Comparison of ENCODE assay signal across 1 cellular context in the genomic region with DNA sequence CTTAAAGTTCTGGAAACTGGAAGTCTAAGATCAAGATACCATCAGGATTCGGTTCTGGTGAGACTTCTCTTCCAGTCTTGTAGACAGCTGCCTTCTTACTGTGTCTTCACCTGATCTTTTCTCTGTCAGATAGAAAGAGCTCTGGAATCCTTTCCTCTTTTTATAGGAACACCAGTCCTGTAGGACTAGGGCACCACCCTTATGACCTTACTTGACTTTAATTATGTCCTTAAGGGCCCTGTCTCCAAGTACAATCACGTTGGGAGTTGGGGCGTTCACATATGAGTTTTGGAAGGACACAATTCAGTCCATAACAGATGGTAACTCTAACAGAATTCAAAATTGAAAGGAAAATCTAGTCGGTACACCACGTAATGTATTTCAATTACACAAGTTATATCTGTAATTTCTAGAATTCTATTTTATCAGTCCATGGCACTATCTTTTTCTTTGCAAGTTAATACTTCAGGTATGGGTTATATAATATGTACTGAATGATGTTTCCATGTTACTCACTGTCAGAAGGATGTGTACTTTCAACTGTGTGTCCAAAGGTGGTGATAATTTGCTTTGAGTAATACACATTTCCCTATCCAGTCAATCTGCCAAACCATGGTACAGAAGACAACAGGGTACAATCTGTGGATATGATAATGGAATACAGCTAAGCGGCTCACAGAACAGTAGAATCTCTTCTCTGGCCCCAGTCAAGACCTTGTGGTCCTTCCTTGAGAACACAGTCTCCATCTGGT.
TF ChIP-seq lines count a peak whose summit lies in the region.

No MANE protein-coding gene starts in this region.

TF ChIP-seq in GM23338, 12 proteins besides CTCF, POLR2A, EP300 and RAD21 (continued from another document):
- TF ChIP-seq, protein P1, sequence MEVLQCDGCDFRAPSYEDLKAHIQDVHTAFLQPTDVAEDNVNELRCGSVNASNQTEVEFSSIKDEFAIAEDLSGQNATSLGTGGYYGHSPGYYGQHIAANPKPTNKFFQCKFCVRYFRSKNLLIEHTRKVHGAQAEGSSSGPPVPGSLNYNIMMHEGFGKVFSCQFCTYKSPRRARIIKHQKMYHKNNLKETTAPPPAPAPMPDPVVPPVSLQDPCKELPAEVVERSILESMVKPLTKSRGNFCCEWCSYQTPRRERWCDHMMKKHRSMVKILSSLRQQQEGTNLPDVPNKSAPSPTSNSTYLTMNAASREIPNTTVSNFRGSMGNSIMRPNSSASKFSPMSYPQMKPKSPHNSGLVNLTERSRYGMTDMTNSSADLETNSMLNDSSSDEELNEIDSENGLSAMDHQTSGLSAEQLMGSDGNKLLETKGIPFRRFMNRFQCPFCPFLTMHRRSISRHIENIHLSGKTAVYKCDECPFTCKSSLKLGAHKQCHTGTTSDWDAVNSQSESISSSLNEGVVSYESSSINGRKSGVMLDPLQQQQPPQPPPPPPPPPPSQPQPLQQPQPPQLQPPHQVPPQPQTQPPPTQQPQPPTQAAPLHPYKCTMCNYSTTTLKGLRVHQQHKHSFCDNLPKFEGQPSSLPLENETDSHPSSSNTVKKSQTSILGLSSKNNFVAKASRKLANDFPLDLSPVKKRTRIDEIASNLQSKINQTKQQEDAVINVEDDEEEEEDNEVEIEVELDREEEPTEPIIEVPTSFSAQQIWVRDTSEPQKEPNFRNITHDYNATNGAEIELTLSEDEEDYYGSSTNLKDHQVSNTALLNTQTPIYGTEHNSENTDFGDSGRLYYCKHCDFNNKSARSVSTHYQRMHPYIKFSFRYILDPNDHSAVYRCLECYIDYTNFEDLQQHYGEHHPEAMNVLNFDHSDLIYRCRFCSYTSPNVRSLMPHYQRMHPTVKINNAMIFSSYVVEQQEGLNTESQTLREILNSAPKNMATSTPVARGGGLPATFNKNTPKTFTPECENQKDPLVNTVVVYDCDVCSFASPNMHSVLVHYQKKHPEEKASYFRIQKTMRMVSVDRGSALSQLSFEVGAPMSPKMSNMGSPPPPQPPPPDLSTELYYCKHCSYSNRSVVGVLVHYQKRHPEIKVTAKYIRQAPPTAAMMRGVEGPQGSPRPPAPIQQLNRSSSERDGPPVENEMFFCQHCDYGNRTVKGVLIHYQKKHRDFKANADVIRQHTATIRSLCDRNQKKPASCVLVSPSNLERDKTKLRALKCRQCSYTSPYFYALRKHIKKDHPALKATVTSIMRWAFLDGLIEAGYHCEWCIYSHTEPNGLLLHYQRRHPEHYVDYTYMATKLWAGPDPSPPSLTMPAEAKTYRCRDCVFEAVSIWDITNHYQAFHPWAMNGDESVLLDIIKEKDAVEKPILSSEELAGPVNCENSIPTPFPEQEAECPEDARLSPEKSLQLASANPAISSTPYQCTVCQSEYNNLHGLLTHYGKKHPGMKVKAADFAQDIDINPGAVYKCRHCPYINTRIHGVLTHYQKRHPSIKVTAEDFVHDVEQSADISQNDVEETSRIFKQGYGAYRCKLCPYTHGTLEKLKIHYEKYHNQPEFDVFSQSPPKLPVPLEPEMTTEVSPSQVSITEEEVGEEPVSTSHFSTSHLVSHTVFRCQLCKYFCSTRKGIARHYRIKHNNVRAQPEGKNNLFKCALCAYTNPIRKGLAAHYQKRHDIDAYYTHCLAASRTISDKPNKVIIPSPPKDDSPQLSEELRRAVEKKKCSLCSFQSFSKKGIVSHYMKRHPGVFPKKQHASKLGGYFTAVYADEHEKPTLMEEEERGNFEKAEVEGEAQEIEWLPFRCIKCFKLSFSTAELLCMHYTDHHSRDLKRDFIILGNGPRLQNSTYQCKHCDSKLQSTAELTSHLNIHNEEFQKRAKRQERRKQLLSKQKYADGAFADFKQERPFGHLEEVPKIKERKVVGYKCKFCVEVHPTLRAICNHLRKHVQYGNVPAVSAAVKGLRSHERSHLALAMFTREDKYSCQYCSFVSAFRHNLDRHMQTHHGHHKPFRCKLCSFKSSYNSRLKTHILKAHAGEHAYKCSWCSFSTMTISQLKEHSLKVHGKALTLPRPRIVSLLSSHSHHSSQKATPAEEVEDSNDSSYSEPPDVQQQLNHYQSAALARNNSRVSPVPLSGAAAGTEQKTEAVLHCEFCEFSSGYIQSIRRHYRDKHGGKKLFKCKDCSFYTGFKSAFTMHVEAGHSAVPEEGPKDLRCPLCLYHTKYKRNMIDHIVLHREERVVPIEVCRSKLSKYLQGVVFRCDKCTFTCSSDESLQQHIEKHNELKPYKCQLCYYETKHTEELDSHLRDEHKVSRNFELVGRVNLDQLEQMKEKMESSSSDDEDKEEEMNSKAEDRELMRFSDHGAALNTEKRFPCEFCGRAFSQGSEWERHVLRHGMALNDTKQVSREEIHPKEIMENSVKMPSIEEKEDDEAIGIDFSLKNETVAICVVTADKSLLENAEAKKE (CRISPR knock-in tag; IDR thresholded peaks at IDR 0.05): no peak
- TF ChIP-seq, protein P2, sequence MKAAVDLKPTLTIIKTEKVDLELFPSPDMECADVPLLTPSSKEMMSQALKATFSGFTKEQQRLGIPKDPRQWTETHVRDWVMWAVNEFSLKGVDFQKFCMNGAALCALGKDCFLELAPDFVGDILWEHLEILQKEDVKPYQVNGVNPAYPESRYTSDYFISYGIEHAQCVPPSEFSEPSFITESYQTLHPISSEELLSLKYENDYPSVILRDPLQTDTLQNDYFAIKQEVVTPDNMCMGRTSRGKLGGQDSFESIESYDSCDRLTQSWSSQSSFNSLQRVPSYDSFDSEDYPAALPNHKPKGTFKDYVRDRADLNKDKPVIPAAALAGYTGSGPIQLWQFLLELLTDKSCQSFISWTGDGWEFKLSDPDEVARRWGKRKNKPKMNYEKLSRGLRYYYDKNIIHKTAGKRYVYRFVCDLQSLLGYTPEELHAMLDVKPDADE (IDR thresholded peaks at IDR 0.05): no peak
- no peak for TF ChIP-seq EZH2 (IDR thresholded peaks at IDR 0.05; ENCODE audit: low read depth, unreplicated experiment)
- no peak for TF ChIP-seq STAT1 (IDR thresholded peaks at IDR 0.05; ENCODE audit: unreplicated experiment)
- no peak for TF ChIP-seq CREB1 (CRISPR knock-in tag; IDR thresholded peaks at IDR 0.05; ENCODE audit: low read depth)
TF ChIP-seq in GM23338: peak in this region for 0.
